In genomic region chr12:49566361-49566760, GRCh38 we compare ENCODE assay signal across 14 cellular contexts. TPM values are rescaled to one million over a fixed set of nuclear protein-coding genes. Genes with fewer than 3 reads are reported as not detected.
DNase-seq lines count a peak whose midpoint lies in the region; ATAC-seq and TF ChIP-seq lines count a peak whose summit lies in the region.
"Had no signal": no experiment of that assay in that cellular context is flagged by ENCODE, and none has a peak within 500 bp of the region (broad histone marks: within the 10 kb centered on the region; RNA-seq: fewer than 3 reads in every experiment).

No MANE protein-coding gene starts in this region.

- peaks cover 28% of the 10 kb centered on the region for H3K79me2 ChIP-seq in OCI-LY7 (ENCODE audit: insufficient read depth, low read depth, low read length)

- H3K36me3 ChIP-seq in OCI-LY7 (ENCODE audit: insufficient read depth, low read length) (peaks cover 43% of the 10 kb centered on the region), psoas muscle (ENCODE audit: insufficient read depth in 1 of 2, low read depth in 1 of 2) (peaks cover 6 to 32% of the 10 kb centered on the region in 2 donors)

- H3K4me2 ChIP-seq in OCI-LY7 (ENCODE audit: low read length), result peak overlapping the region; percentile 91

- H2AFZ ChIP-seq in OCI-LY7 (ENCODE audit: low read length), result no peak overlapping the region

- no peaks in the 10 kb centered on the region for H4K20me1 ChIP-seq in OCI-LY7 (ENCODE audit: insufficient read depth, low read length)

- 73 to 89% (median 76%) methylated on average over 13 of the region's 13 CpGs for WGBS in psoas muscle, 3 donors

- CTCF ChIA-PET in activated CD8-positive, alpha-beta memory T cell treated with anti-CD3 and anti-CD28 coated beads, Interleukin-2, amount 10 ng/mL, durations not matched to agents 7 days and 5 days (lab: Charles Lee), result interaction anchor here (1.5 to 8.2 kb wide), 5 partner anchors 10 to 502 kb away, joined by 3 to 56 read pairs (median 7); partner anchors contain the start of gene DNAJC22
- CTCF ChIA-PET in OCI-LY7 (lab: Charles Lee; ENCODE audit: unreplicated experiment), result interaction anchor here (1.3 kb wide), 1 partner anchor 35 kb away, joined by 3 read pairs; no protein-coding TSS in a partner anchor

- H3K27me3 Mint-ChIP-seq in activated CD8-positive, alpha-beta memory T cell treated with anti-CD3 and anti-CD28 coated beads, Interleukin-2, amount 10 ng/mL, durations not matched to agents 7 days and 5 days, result no peaks in the 10 kb centered on the region
- peaks cover 10% of the 10 kb centered on the region for H3K27me3 Mint-ChIP-seq in glutamatergic neuron (ENCODE audit: unreplicated experiment)
- H3K27me3 Mint-ChIP-seq: progenitor cell of endocrine pancreas had no signal

- H3K36me3 Mint-ChIP-seq in activated CD8-positive, alpha-beta memory T cell treated with anti-CD3 and anti-CD28 coated beads, Interleukin-2, amount 10 ng/mL, durations not matched to agents 7 days and 5 days, result peaks cover 17% of the 10 kb centered on the region
- H3K36me3 Mint-ChIP-seq in glutamatergic neuron (ENCODE audit: unreplicated experiment), result peaks cover 8% of the 10 kb centered on the region

- no peak overlapping the region for H3K4me3 Mint-ChIP-seq in activated CD8-positive, alpha-beta memory T cell treated with anti-CD3 and anti-CD28 coated beads, Interleukin-2, amount 10 ng/mL, durations not matched to agents 7 days and 5 days
- H3K4me3 Mint-ChIP-seq in glutamatergic neuron (ENCODE audit: unreplicated experiment), result peak overlapping the region; percentile 42

- H3K27ac Mint-ChIP-seq in activated CD8-positive, alpha-beta memory T cell treated with anti-CD3 and anti-CD28 coated beads, Interleukin-2, amount 10 ng/mL, durations not matched to agents 7 days and 5 days, result peak overlapping the region; percentile 46
- peak overlapping the region; percentile 55 for H3K27ac Mint-ChIP-seq in glutamatergic neuron (ENCODE audit: unreplicated experiment)
- H3K27ac Mint-ChIP-seq: progenitor cell of endocrine pancreas had no signal

- BruUV-seq in OCI-LY7 (replicated peaks; lab: Mats Ljungman, UMichigan), result no TSS peak

- POLR2A ChIA-PET in OCI-LY7 (lab: Charles Lee), result interaction anchor here (0.5 to 1.4 kb wide), 3 partner anchors 13 to 452 kb away, joined by 4 to 5 read pairs (median 5); partner anchors contain the start of gene SPATS2

- intact Hi-C loops in OCI-LY7 (cut with micrococcal nuclease; ENCODE audit: unreplicated experiment), result no loop called here
- intact Hi-C loops in psoas muscle (cut with DNase I), result loop anchor here in 1 of 2 donors (1.0 to 5.0 kb wide), 2 partner anchors 56 to 201 kb away; partner anchors contain the start of gene PRPF40B

- H3K27me3 ChIP-seq in psoas muscle (ENCODE audit: insufficient read depth in 3 of 3, low read length in 2 of 3), result no peaks in the 10 kb centered on the region

- H3K9me3 ChIP-seq in OCI-LY7 (ENCODE audit: low read length) (no peaks in the 10 kb centered on the region), psoas muscle (no peaks in the 10 kb centered on the region)

- no peak for DNase-seq in activated CD8-positive, alpha-beta memory T cell treated with anti-CD3 and anti-CD28 coated beads, Interleukin-2, amount 10 ng/mL, durations not matched to agents 7 days and 5 days
- DNase-seq in activated CD8-positive, alpha-beta memory T cell treated with anti-CD3 and anti-CD28 coated beads for 24 hours, result no peak
- DNase-seq in OCI-LY7 (ENCODE audit: low spot score), result no peak
- DNase-seq in glutamatergic neuron, result no peak
- no peak for DNase-seq in psoas muscle
- DNase-seq: cerebellar nuclear complex, DMS79 treated with DMSO at 0.1 percent for 48 hours, left colon, NCI-H226 had no signal

- no peak for ATAC-seq in activated CD8-positive, alpha-beta memory T cell treated with anti-CD3 and anti-CD28 coated beads, Interleukin-2, amount 10 ng/mL, durations not matched to agents 7 days and 5 days
- ATAC-seq in psoas muscle (no peak), GM21390 (IDR thresholded peaks at IDR 0.05; ENCODE audit: unreplicated experiment) (no peak), HG03571 (IDR thresholded peaks at IDR 0.05; ENCODE audit: unreplicated experiment) (no peak), GM18909 (IDR thresholded peaks at IDR 0.05; ENCODE audit: poor library complexity, unreplicated experiment) (no peak)
- ATAC-seq: left colon had no signal

- H3K4me1 ChIP-seq in OCI-LY7 (ENCODE audit: insufficient read depth, low read length, poor library complexity, severe bottlenecking) (peaks cover 19% of the 10 kb centered on the region), psoas muscle (peaks cover 42% of the 10 kb centered on the region)

- peak overlapping the region; percentile 94 for H3K4me3 ChIP-seq in OCI-LY7 (ENCODE audit: low read depth, low read length, poor library complexity, severe bottlenecking)
- H3K4me3 ChIP-seq in psoas muscle, result peak overlapping the region; percentile 99

- no peaks in the 10 kb centered on the region for H3K9me2 ChIP-seq in OCI-LY7 (ENCODE audit: insufficient read depth, low read length)

- TF ChIP-seq CTCF in OCI-LY7 (conservative IDR thresholded peaks at IDR 0.05; ENCODE audit: low read length) (no peak), glutamatergic neuron (IDR thresholded peaks at IDR 0.05; ENCODE audit: partially characterized antibody, unreplicated experiment) (no peak), psoas muscle (IDR thresholded peaks at IDR 0.05) (no peak)

- H3K4me1 Mint-ChIP-seq in activated CD8-positive, alpha-beta memory T cell treated with anti-CD3 and anti-CD28 coated beads, Interleukin-2, amount 10 ng/mL, durations not matched to agents 7 days and 5 days, result peaks cover 60% of the 10 kb centered on the region
- peaks cover 31% of the 10 kb centered on the region for H3K4me1 Mint-ChIP-seq in glutamatergic neuron (ENCODE audit: low read depth, unreplicated experiment)

- no peaks in the 10 kb centered on the region for H3K9me3 Mint-ChIP-seq in activated CD8-positive, alpha-beta memory T cell treated with anti-CD3 and anti-CD28 coated beads, Interleukin-2, amount 10 ng/mL, durations not matched to agents 7 days and 5 days (ENCODE audit: low read depth)
- peaks cover 11% of the 10 kb centered on the region for H3K9me3 Mint-ChIP-seq in glutamatergic neuron (ENCODE audit: unreplicated experiment)
- H3K9me3 Mint-ChIP-seq: activated T-helper 2 cell treated with anti-CD3 and anti-CD28 coated beads, Interferon-gamma antibody, Interleukin-2, Interleukin-4, amounts not matched to agents 10 μg/mL and 5 μg/mL and 100 μg/mL, durations not matched to agents 14 hours and 24 hours and 36 hours had no signal

- H3K27ac ChIP-seq in OCI-LY7 (ENCODE audit: low read depth, low read length, poor library complexity, severe bottlenecking), result no peak overlapping the region
- peak overlapping the region; percentile 97 for H3K27ac ChIP-seq in psoas muscle

RNA-seq across cellular contexts. Expression of gene MCRS1, which starts 1.6 kb away (rescaled TPM):
- total RNA-seq in activated CD8-positive, alpha-beta memory T cell treated with anti-CD3 and anti-CD28 coated beads, Interleukin-2, amount 10 ng/mL, durations not matched to agents 7 days and 5 days, result 10 to 100 TPM; 70.1 to 72.1 TPM
- total RNA-seq in OCI-LY7 (2014; rRNA removed; shearing (Covaris generic)), result 72.0 and 75.6 TPM in 2 replicates
- total RNA-seq in OCI-LY7 (2022) (65.4 and 72.4 TPM in 2 replicates), glutamatergic neuron (ENCODE audit: unreplicated experiment) (103 TPM), psoas muscle (10 to 100 TPM; 39.1 to 82.3 (median 55.1) TPM)
- polyA plus RNA-seq in psoas muscle, result 10 to 100 TPM; 24.3 to 54.9 (median 31.9) TPM

RNA-seq across cellular contexts. Expression of gene KCNH3, which starts 27.5 kb away (rescaled TPM):
- total RNA-seq in activated CD8-positive, alpha-beta memory T cell treated with anti-CD3 and anti-CD28 coated beads, Interleukin-2, amount 10 ng/mL, durations not matched to agents 7 days and 5 days, result 1 to 10 TPM; 1.1 to 1.2 TPM
- total RNA-seq in OCI-LY7 (2014; rRNA removed; shearing (Covaris generic)), result 0.05 and 0.06 TPM in 2 replicates
- total RNA-seq in OCI-LY7 (2022), result 0.57 TPM in 1 of 2 replicates, not detected in the other
- total RNA-seq in glutamatergic neuron (ENCODE audit: unreplicated experiment), result 5.9 TPM
- under 1 TPM in 2 of 4 donors, not detected in 2; 0.04 to 0.32 TPM for total RNA-seq in psoas muscle
- under 1 TPM in 2 of 3 donors, not detected in 1; 0.04 to 0.07 TPM for polyA plus RNA-seq in psoas muscle

RNA-seq across cellular contexts. Expression of gene FAM186B, which starts 39.1 kb away (rescaled TPM):
- total RNA-seq in activated CD8-positive, alpha-beta memory T cell treated with anti-CD3 and anti-CD28 coated beads, Interleukin-2, amount 10 ng/mL, durations not matched to agents 7 days and 5 days, result not detected
- 0.21 and 0.60 TPM in 2 replicates for total RNA-seq in OCI-LY7 (2014; rRNA removed; shearing (Covaris generic))
- total RNA-seq in OCI-LY7 (2022) (2.4 and 2.8 TPM in 2 replicates), glutamatergic neuron (ENCODE audit: unreplicated experiment) (not detected), psoas muscle (under 1 TPM; 0.44 to 0.63 (median 0.46) TPM)
- polyA plus RNA-seq in psoas muscle, result under 1 TPM; 0.04 to 1.00 (median 0.23) TPM

RNA-seq across cellular contexts. Expression of gene PRPF40B, which starts 57.0 kb away (rescaled TPM):
- 10 to 100 TPM in 1 of 2 experiments, 1 to 10 TPM in 1; 7.8 to 15.2 TPM for total RNA-seq in activated CD8-positive, alpha-beta memory T cell treated with anti-CD3 and anti-CD28 coated beads, Interleukin-2, amount 10 ng/mL, durations not matched to agents 7 days and 5 days
- total RNA-seq in OCI-LY7 (2014; rRNA removed; shearing (Covaris generic)), result 11.3 and 17.0 TPM in 2 replicates
- total RNA-seq in OCI-LY7 (2022) (25.4 and 26.3 TPM in 2 replicates), glutamatergic neuron (ENCODE audit: unreplicated experiment) (26.4 TPM), psoas muscle (10 to 100 TPM; 24.5 to 26.1 (median 25.3) TPM)
- polyA plus RNA-seq in psoas muscle, result 10 to 100 TPM; 10.1 to 18.8 (median 15.7) TPM
